17 cellular contexts compared by ENCODE assay signal in the genomic region with DNA sequence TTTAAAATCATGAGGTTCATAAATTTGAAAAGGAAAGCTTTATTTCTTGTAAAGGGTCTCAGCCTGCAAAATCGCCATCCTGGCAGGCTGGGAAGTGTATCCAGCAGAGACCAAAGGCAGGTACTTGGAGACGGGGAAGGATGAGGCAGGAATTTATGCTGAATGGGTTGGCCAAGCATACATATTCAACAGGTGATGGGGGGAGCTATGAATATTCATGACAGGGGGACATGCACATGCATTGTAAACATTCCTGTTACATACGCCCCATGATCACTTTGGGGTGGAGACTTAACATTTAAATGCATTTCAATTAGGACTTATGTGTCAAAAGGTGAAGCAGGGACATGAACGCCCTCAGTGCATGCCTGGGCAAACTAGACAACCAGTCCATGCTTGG. TPM values are rescaled to one million over a fixed set of nuclear protein-coding genes. Genes with fewer than 3 reads are reported as not detected.
A peak's percentile ranks its signal among the peaks of the same experiment; 100 is the strongest.
DNase-seq lines count a peak whose midpoint lies in the region; ATAC-seq and TF ChIP-seq lines count a peak whose summit lies in the region.
"Had no signal": no experiment of that assay in that cellular context is flagged by ENCODE, and none has a peak within 500 bp of the region (broad histone marks: within the 10 kb centered on the region; RNA-seq: fewer than 3 reads in every experiment).

No MANE protein-coding gene starts in this region.

- H3K9me3 Mint-ChIP-seq in activated CD4-positive, alpha-beta T cell treated with anti-CD3 and anti-CD28 coated beads, Interleukin-2, amount 10 ng/mL, durations not matched to agents 7 days and 5 days: no peaks in the 10 kb centered on the region
- H3K9me3 Mint-ChIP-seq in neural crest cell: no peaks in the 10 kb centered on the region

- H3K27ac Mint-ChIP-seq in activated CD4-positive, alpha-beta T cell treated with anti-CD3 and anti-CD28 coated beads, Interleukin-2, amount 10 ng/mL, durations not matched to agents 7 days and 5 days: peak overlapping the region; percentile 9
- peak overlapping the region; percentile 50 for H3K27ac Mint-ChIP-seq in neural crest cell (ENCODE audit: unreplicated experiment)

- no peak for ATAC-seq in HG02885 (IDR thresholded peaks at IDR 0.05; ENCODE audit: poor library complexity, unreplicated experiment)
- ATAC-seq in psoas muscle: no peak
- ATAC-seq: Right ventricle myocardium inferior had no signal

- H3K27ac ChIP-seq in iPS-18a (ENCODE audit: low read length) (peak overlapping the region; percentile 27), psoas muscle (no peak overlapping the region)
- H3K27ac ChIP-seq: 22Rv1, C4-2B had no signal

- no peaks in the 10 kb centered on the region for H3K4me1 ChIP-seq in NT2/D1 (ENCODE audit: insufficient read depth, insufficient read length)
- peaks cover 4% of the 10 kb centered on the region for H3K4me1 ChIP-seq in iPS-18a (ENCODE audit: control insufficient read depth, low read depth, low read length)
- H3K4me1 ChIP-seq in psoas muscle: no peaks in the 10 kb centered on the region

- H3K36me3 ChIP-seq in NT2/D1 (ENCODE audit: insufficient read depth, insufficient read length, low read length) (peaks cover 12% of the 10 kb centered on the region), iPS-18a (ENCODE audit: control insufficient read depth, low read depth, low read length) (no peaks in the 10 kb centered on the region), psoas muscle (ENCODE audit: insufficient read depth in 1 of 2, low read depth in 1 of 2) (peaks cover 0 to 43% of the 10 kb centered on the region in 2 donors)

- TF ChIP-seq CTCF in neural crest cell (conservative IDR thresholded peaks at IDR 0.05) (no peak), psoas muscle (IDR thresholded peaks at IDR 0.05) (no peak)

- WGBS in psoas muscle, 3 donors: 73 to 85% (median 75%) methylated on average over 4 of the region's 4 CpGs

- H3K9me3 ChIP-seq in NT2/D1 (ENCODE audit: insufficient read depth, low read length): 0 out of 2 replicates have a peak, but pooled peaks cover under 1% of the 10 kb centered on the region
- H3K9me3 ChIP-seq in iPS-18a (ENCODE audit: control insufficient read depth, low read depth, low read length): no peaks in the 10 kb centered on the region
- no peaks in the 10 kb centered on the region for H3K9me3 ChIP-seq in psoas muscle

- no peak overlapping the region for H3K9ac ChIP-seq in NT2/D1 (ENCODE audit: insufficient read length, low read depth)
- no peak overlapping the region for H3K9ac ChIP-seq in iPS-18a (ENCODE audit: low read length)

- peaks cover 19% of the 10 kb centered on the region for H3K4me1 Mint-ChIP-seq in activated CD4-positive, alpha-beta T cell treated with anti-CD3 and anti-CD28 coated beads, Interleukin-2, amount 10 ng/mL, durations not matched to agents 7 days and 5 days
- H3K4me1 Mint-ChIP-seq in neural crest cell: no peaks in the 10 kb centered on the region

- CTCF ChIA-PET in activated CD4-positive, alpha-beta T cell treated with anti-CD3 and anti-CD28 coated beads, Interleukin-2, amount 10 ng/mL, durations not matched to agents 7 days and 5 days (lab: Charles Lee): interaction anchor here (0.6 kb wide), 1 partner anchor 1718 kb away, joined by 3 read pairs; no protein-coding TSS in a partner anchor

- peaks cover 14% of the 10 kb centered on the region for H3K36me3 Mint-ChIP-seq in activated CD4-positive, alpha-beta T cell treated with anti-CD3 and anti-CD28 coated beads, Interleukin-2, amount 10 ng/mL, durations not matched to agents 7 days and 5 days (ENCODE audit: low read depth)
- peaks cover 38% of the 10 kb centered on the region for H3K36me3 Mint-ChIP-seq in neural crest cell (ENCODE audit: low read depth)

- POLR2A ChIA-PET in activated CD4-positive, alpha-beta T cell treated with anti-CD3 and anti-CD28 coated beads, Interleukin-2, amount 10 ng/mL, durations not matched to agents 7 days and 5 days (lab: Charles Lee): no interaction called here

- H3K4me3 Mint-ChIP-seq in activated CD4-positive, alpha-beta T cell treated with anti-CD3 and anti-CD28 coated beads, Interleukin-2, amount 10 ng/mL, durations not matched to agents 7 days and 5 days: no peak overlapping the region
- H3K4me3 Mint-ChIP-seq in neural crest cell: no peak overlapping the region

- H3K27me3 Mint-ChIP-seq in activated CD4-positive, alpha-beta T cell treated with anti-CD3 and anti-CD28 coated beads, Interleukin-2, amount 10 ng/mL, durations not matched to agents 7 days and 5 days: no peaks in the 10 kb centered on the region
- H3K27me3 Mint-ChIP-seq in neural crest cell (ENCODE audit: low read depth): no peaks in the 10 kb centered on the region

- H3K4me3 ChIP-seq in NT2/D1 (ENCODE audit: insufficient read length, low read depth) (no peak overlapping the region), iPS-18a (ENCODE audit: low read length) (no peak overlapping the region), psoas muscle (no peak overlapping the region)

- H3K27me3 ChIP-seq in NT2/D1 (ENCODE audit: insufficient read depth, insufficient read length) (no peaks in the 10 kb centered on the region), iPS-18a (ENCODE audit: control insufficient read depth, insufficient read depth, low read length) (no peaks in the 10 kb centered on the region), psoas muscle (ENCODE audit: insufficient read depth in 3 of 3, low read length in 2 of 3) (no peaks in the 10 kb centered on the region)

- DNase-seq in activated CD4-positive, alpha-beta T cell treated with anti-CD3 and anti-CD28 coated beads, Interleukin-2, amount 10 ng/mL, durations not matched to agents 7 days and 5 days: no peak
- no peak for DNase-seq in activated CD4-positive, alpha-beta T cell treated with anti-CD3 and anti-CD28 coated beads, Interleukin-2, amount 50 U/mL, for 48 hours
- DNase-seq in NT2/D1 (ENCODE audit: low read depth, low spot score) (peak; percentile 49), neural crest cell (ENCODE audit: low read depth, low spot score) (no peak), retina (no peak), psoas muscle (no peak)
- DNase-seq: AML-193, DMS79, KG1, MV-4-11, NCI-H187, NCI-H526 treated with DMSO at 0.1 percent for 48 hours had no signal

- intact Hi-C loops in psoas muscle (cut with DNase I): no loop called here

RNA-seq across cellular contexts. Expression of gene SLC22A1, which starts 9.8 kb away (rescaled TPM):
- under 1 TPM; 0.25 to 0.67 TPM for total RNA-seq in activated CD4-positive, alpha-beta T cell treated with anti-CD3 and anti-CD28 coated beads, Interleukin-2, amount 10 ng/mL, durations not matched to agents 7 days and 5 days
- total RNA-seq in neural crest cell (1.7 and 2.1 TPM in 2 replicates), psoas muscle (1 to 10 TPM in 3 of 4 donors, under 1 TPM in 1; 0.89 to 3.3 (median 2.3) TPM)
- under 1 TPM; 0.17 to 0.45 (median 0.23) TPM for polyA plus RNA-seq in psoas muscle
